Comparison of ENCODE assay signal across 9 cellular contexts in genomic region chr11:123047947-123048293, GRCh38.
"Had no signal": no experiment of that assay in that cellular context is flagged by ENCODE, and none has a peak within 500 bp of the region (broad histone marks: within the 10 kb centered on the region; RNA-seq: fewer than 3 reads in every experiment).

No MANE protein-coding gene starts in this region.

- H3K27ac Mint-ChIP-seq: GM23338, H9, HFFc6 had no signal

- H3K36me3 ChIP-seq: HAP-1 had no signal

- H3K4me1 Mint-ChIP-seq: GM23338, H9 had no signal

- H3K4me1 ChIP-seq: HAP-1 had no signal

- H3K4me3 Mint-ChIP-seq: GM23338, H9, HFFc6 had no signal

- ATAC-seq: GM23338, HCT116 had no signal

- DNase-seq: GM23248, GOT3, H7, H9, HCEC 1CT, HFFc6 had no signal

- H3K27ac ChIP-seq: GM23248 had no signal

- H3K9me3 ChIP-seq: HAP-1 had no signal

- H3K9me3 Mint-ChIP-seq: GM23338, H9, HFFc6 had no signal

- H3K4me3 ChIP-seq: GM23248, GM23338, HAP-1 had no signal
